Comparison of ENCODE assay signal across 21 cellular contexts in genomic region chrX:68990948-68991347, GRCh38.
DNase-seq lines count a peak whose midpoint lies in the region; ATAC-seq, FAIRE-seq and TF ChIP-seq lines count a peak whose summit lies in the region.
"Had no signal": no experiment of that assay in that cellular context is flagged by ENCODE, and none has a peak within 500 bp of the region (broad histone marks: within the 10 kb centered on the region; RNA-seq: fewer than 3 reads in every experiment).

No MANE protein-coding gene starts in this region.

- H3K4me3 ChIP-seq in IMR-90 (ENCODE audit: insufficient read depth, low read depth, low read length), result no peak overlapping the region
- H3K4me3 ChIP-seq in K562, result no peak overlapping the region
- H3K4me3 ChIP-seq in mesendoderm (ENCODE audit: low read length), result no peak overlapping the region
- H3K4me3 ChIP-seq in thyroid gland (replicated peaks in 1 of 3), result no peak overlapping the region
- H3K4me3 ChIP-seq: GM12878 had no signal

- BruUV-seq in IMR-90 (replicated peaks; lab: Mats Ljungman, UMichigan) (no TSS peak), K562 (replicated peaks; lab: Mats Ljungman, UMichigan) (no TSS peak)

- H4K8ac ChIP-seq in IMR-90 (ENCODE audit: low read depth in 2 of 2, low read length in 2 of 2) (no peak overlapping the region; a peak in 1 of 4 replicates), mesendoderm (ENCODE audit: low read depth, low read length) (no peak overlapping the region)

- DNase-seq in IMR-90, result no peak
- DNase-seq in K562 (ENCODE audit: extremely low read depth in 1 of 4, low spot score in 3 of 4), result no peak
- no peak for DNase-seq in mesendoderm
- no peak for DNase-seq in thyroid gland
- DNase-seq in kidney tubule cell (ENCODE audit: low spot score), result no peak
- no peak for DNase-seq in activated effector memory CD4-positive, alpha-beta T cell treated with Interleukin-2 at 50 U/mL for 16 hours
- DNase-seq: ACHN; BE2C; C1 segment of cervical spinal cord; CD4-positive, CD25-positive, alpha-beta regulatory T cell; CD8-positive, alpha-beta memory T cell; COR-L47; DMS 273 treated with DMSO at 0.1 percent for 48 hours; DMS53; DND-41; EL had no signal

- H3K56ac ChIP-seq in IMR-90 (ENCODE audit: extremely low read depth, insufficient read depth, low read length) (no peak overlapping the region), mesendoderm (ENCODE audit: low read length) (peak overlapping the region; percentile 15)

- no peaks in the 10 kb centered on the region for H3K79me1 ChIP-seq in IMR-90 (ENCODE audit: low read depth in 1 of 2, low read length in 2 of 2)
- H3K79me1 ChIP-seq in mesendoderm (ENCODE audit: low read length), result no peaks in the 10 kb centered on the region

- WGBS in IMR-90 (ENCODE audit: extremely low coverage in 2 of 2, insufficient read length in 1 of 2), 2 experiments, result 64% methylated on average over 1 of the region's 1 CpG; no CpG with 5 or more reads in 1 of the 2 experiments
- no CpG with 5 or more reads among the region's 1 CpG for WGBS in K562 (ENCODE audit: insufficient coverage, low coverage, missing lambda C conversion rate)
- WGBS in mesendoderm (ENCODE audit: extremely low coverage, insufficient coverage, low lambda C conversion rate), result no CpG with 5 or more reads among the region's 1 CpG
- WGBS in thyroid gland, 2 donors, result 58 to 89% methylated on average over 1 of the region's 1 CpG

- no peak overlapping the region for H3K14ac ChIP-seq in IMR-90 (replicated peaks; ENCODE audit: low read depth, low read length)

- H3K36me3 ChIP-seq in IMR-90 (ENCODE audit: control insufficient read depth, insufficient read depth, low read length) (no peaks in the 10 kb centered on the region), K562 (ENCODE audit: control insufficient read depth, insufficient read depth, low read length) (no peaks in the 10 kb centered on the region), mesendoderm (ENCODE audit: control insufficient read depth, insufficient read depth, low read length) (no peaks in the 10 kb centered on the region), thyroid gland (no peaks in the 10 kb centered on the region)
- H3K36me3 ChIP-seq: BE2C had no signal

- 0 out of 2 replicates have a peak, but pooled peaks cover 6% of the 10 kb centered on the region for H3K9me1 ChIP-seq in IMR-90 (ENCODE audit: insufficient read depth, low read length)
- no peaks in the 10 kb centered on the region for H3K9me1 ChIP-seq in K562 (ENCODE audit: control insufficient read depth, insufficient read depth, low read length)

- H3K23ac ChIP-seq in IMR-90 (ENCODE audit: low read depth, low read length), result no peak overlapping the region
- no peak overlapping the region for H3K23ac ChIP-seq in mesendoderm (ENCODE audit: low read length)

- TF ChIP-seq RAD21 in IMR-90 (IDR thresholded peaks at IDR 0.05; ENCODE audit: low read length) (no peak), K562 (CRISPR knock-in tag; conservative IDR thresholded peaks at IDR 0.05 in 1 of 2, IDR thresholded peaks at IDR 0.05 in 1 of 2) (no peak)

- 0 out of 2 replicates have a peak overlapping the region, but pooled peaks have one; percentile 39 for H4K91ac ChIP-seq in IMR-90 (ENCODE audit: insufficient read depth, low read depth, low read length)

- H3K9ac ChIP-seq in IMR-90 (ENCODE audit: low read depth, low read length), result no peak overlapping the region
- H3K9ac ChIP-seq in K562 (ENCODE audit: insufficient read depth in 1 of 2, low read depth in 2 of 2, low read length in 2 of 2), result no peak overlapping the region
- H3K9ac ChIP-seq in mesendoderm (ENCODE audit: low read length), result no peak overlapping the region

- dilution Hi-C loops in IMR-90 (cut with HindIII; ENCODE audit: low sequenced_read_pairs, unreplicated experiment), result no loop called here

- no peak overlapping the region for H2BK120ac ChIP-seq in IMR-90 (ENCODE audit: low read depth, low read length)
- no peak overlapping the region for H2BK120ac ChIP-seq in mesendoderm (ENCODE audit: low read depth, low read length)

- H3K9me3 ChIP-seq in IMR-90 (ENCODE audit: control insufficient read depth, insufficient read depth, low read length) (no peaks in the 10 kb centered on the region; the same call in 1 of the 2 replicates), K562 (replicated peaks; ENCODE audit: control insufficient read depth, insufficient read depth, low read depth, low read length) (no peaks in the 10 kb centered on the region), thyroid gland (no peaks in the 10 kb centered on the region)
- H3K9me3 ChIP-seq: BE2C had no signal

- CTCF ChIA-PET in IMR-90 (lab: Yijun Ruan, JAX) (no interaction called here), K562 (lab: Yijun Ruan, JAX; ENCODE audit: low intra/inter-chr PET ratio) (no interaction called here)

- ATAC-seq in IMR-90 (ENCODE audit: low read depth) (no peak), K562 (no peak), HG02938 (IDR thresholded peaks at IDR 0.05; ENCODE audit: unreplicated experiment) (no peak)
- ATAC-seq: GM12878 had no signal

- H2AK5ac ChIP-seq in IMR-90 (ENCODE audit: low read depth, low read length), result peak overlapping the region; percentile 27; the same call in 1 of the 2 replicates
- H2AK5ac ChIP-seq in mesendoderm (ENCODE audit: low read length), result no peak overlapping the region

- no peak overlapping the region; the same call in 2 of the 3 replicates for H2BK15ac ChIP-seq in IMR-90 (ENCODE audit: low read depth, low read length)
- no peak overlapping the region for H2BK15ac ChIP-seq in mesendoderm (replicated peaks; ENCODE audit: low read depth)

- no peak for TF ChIP-seq POLR2A in IMR-90 (IDR thresholded peaks at IDR 0.05; ENCODE audit: low read depth, low read length)
- no peak for TF ChIP-seq POLR2A in K562 (conservative IDR thresholded peaks at IDR 0.05)
- no peak for TF ChIP-seq POLR2A in thyroid gland (IDR thresholded peaks at IDR 0.05)

- POLR2A ChIA-PET in IMR-90 (lab: Charles Lee; ENCODE audit: unreplicated experiment) (no interaction called here), K562 (lab: Yijun Ruan, JAX) (no interaction called here)

- no peaks in the 10 kb centered on the region for H4K20me1 ChIP-seq in IMR-90 (ENCODE audit: insufficient read depth, low read length)
- 0 out of 2 replicates have a peak, but pooled peaks cover 3% of the 10 kb centered on the region for H4K20me1 ChIP-seq in K562 (replicated peaks; ENCODE audit: control insufficient read depth, insufficient read depth, low read length)

- no peak overlapping the region; the same call in 1 of the 2 replicates for H2BK20ac ChIP-seq in IMR-90 (ENCODE audit: low read depth, low read length)

- intact Hi-C loops in IMR-90 (cut with micrococcal nuclease), result loop anchor here (10.0 kb wide), 1 partner anchor 234 kb away; no protein-coding TSS in a partner anchor
- intact Hi-C loops in K562 (cut with micrococcal nuclease), result no loop called here
- intact Hi-C loops in thyroid gland (cut with DNase I), result no loop called here

- H3K27me3 ChIP-seq in IMR-90 (ENCODE audit: control insufficient read depth, insufficient read depth, low read length), result peaks cover 8% of the 10 kb centered on the region; the same call in 1 of the 2 replicates
- peaks cover 0 to 14% of the 10 kb centered on the region in 2 experiments; a peak in 2 of 5 replicates for H3K27me3 ChIP-seq in K562 (ENCODE audit: control insufficient read depth in 2 of 2, insufficient read depth in 2 of 2, low read length in 2 of 2)
- no peaks in the 10 kb centered on the region for H3K27me3 ChIP-seq in mesendoderm (ENCODE audit: insufficient read depth, low read length, poor library complexity)
- H3K27me3 ChIP-seq in thyroid gland, result no peaks in the 10 kb centered on the region
- H3K27me3 ChIP-seq: BE2C had no signal

- TF ChIP-seq EP300 in K562 (IDR thresholded peaks at IDR 0.05; ENCODE audit: low read length), result no peak

- H2BK5ac ChIP-seq in IMR-90 (ENCODE audit: low read depth, low read length, poor library complexity, severe bottlenecking) (no peak overlapping the region), mesendoderm (ENCODE audit: low read length) (no peak overlapping the region)

- H3K4me1 ChIP-seq in IMR-90 (ENCODE audit: control insufficient read depth, insufficient read depth, low read length) (peaks cover 16% of the 10 kb centered on the region), K562 (replicated peaks in 1 of 2; ENCODE audit: control insufficient read depth in 2 of 2, insufficient read depth in 2 of 2, low read length in 2 of 2) (no peaks in the 10 kb centered on the region; a peak in 1 of 5 replicates), mesendoderm (ENCODE audit: control insufficient read depth, low read depth, low read length) (peaks cover 4% of the 10 kb centered on the region), thyroid gland (peaks cover 12 to 22% of the 10 kb centered on the region in 2 donors)
- H3K4me1 ChIP-seq: BE2C had no signal

- H3K27ac ChIP-seq in IMR-90 (ENCODE audit: insufficient read depth, low read length), result no peak overlapping the region
- no peak overlapping the region for H3K27ac ChIP-seq in K562 (ENCODE audit: extremely low read depth, low read depth, low read length)
- no peak overlapping the region for H3K27ac ChIP-seq in mesendoderm (ENCODE audit: low read depth, low read length)
- H3K27ac ChIP-seq in thyroid gland, result peak overlapping the region in 2 of 3 donors; percentile 62 to 73

- H3K79me2 ChIP-seq in K562 (ENCODE audit: control insufficient read depth, insufficient read depth, low read length) (no peaks in the 10 kb centered on the region), mesendoderm (ENCODE audit: control insufficient read depth, insufficient read depth, low read length) (no peaks in the 10 kb centered on the region)

- no peak overlapping the region for H2AFZ ChIP-seq in IMR-90 (replicated peaks; ENCODE audit: low read length, poor library complexity)
- H2AFZ ChIP-seq in K562 (ENCODE audit: low read depth, low read length), result no peak overlapping the region

- H3K18ac ChIP-seq in IMR-90 (ENCODE audit: low read depth, low read length) (peak overlapping the region; percentile 84; the same call in 1 of the 2 replicates), mesendoderm (ENCODE audit: low read length) (no peak overlapping the region)

- no peak overlapping the region for H3K4me2 ChIP-seq in IMR-90 (ENCODE audit: low read depth, low read length)
- H3K4me2 ChIP-seq in K562 (ENCODE audit: insufficient read depth, low read length), result no peak overlapping the region
- H3K4me2 ChIP-seq in mesendoderm (ENCODE audit: low read length), result no peak overlapping the region

- peak overlapping the region; percentile 15; the same call in 1 of the 2 replicates for H3K4ac ChIP-seq in IMR-90 (ENCODE audit: low read depth, low read length)
- no peak overlapping the region for H3K4ac ChIP-seq in mesendoderm (ENCODE audit: low read depth, low read length)

- H2AK9ac ChIP-seq in IMR-90 (replicated peaks; ENCODE audit: low read depth, low read length, poor library complexity), result no peak overlapping the region

- no peak for FAIRE-seq in K562 (lab: Jason Lieb, UNC)
- FAIRE-seq: A204.1, GM12878, H1, HepG2 had no signal

- TF ChIP-seq CTCF in IMR-90 (conservative IDR thresholded peaks at IDR 0.05; ENCODE audit: low read depth, low read length) (no peak), K562 (IDR thresholded peaks at IDR 0.05 in 2 of 3, conservative IDR thresholded peaks at IDR 0.05 in 1 of 3; ENCODE audit: insufficient read depth in 2 of 3, low read depth in 1 of 3, low read length in 3 of 3) (no peak), thyroid gland (IDR thresholded peaks at IDR 0.05) (no peak)

- in situ Hi-C loops in IMR-90 (cut with MboI; ENCODE audit: low sequenced_read_pairs), result no loop called here
- in situ Hi-C loops in K562 (cut with MboI), result no loop called here

- H4K5ac ChIP-seq in IMR-90 (ENCODE audit: low read depth, low read length) (no peak overlapping the region), mesendoderm (ENCODE audit: low read length) (no peak overlapping the region)

Comparison
In these comparisons a context has a peak if more than half of its experiments do, and no peak if none do; other contexts are left out.
1. H3K27ac ChIP-seq: peak in thyroid gland (2 of 3); none in IMR-90 (single experiment), K562 (single experiment) and mesendoderm (single experiment).